8 cellular contexts compared by ENCODE assay signal in genomic region chr12:113222730-113223531, GRCh38. TPM values are rescaled to one million over a fixed set of nuclear protein-coding genes. Genes with fewer than 3 reads are reported as not detected.
DNase-seq lines count a peak whose midpoint lies in the region; ATAC-seq, FAIRE-seq and TF ChIP-seq lines count a peak whose summit lies in the region.

No MANE protein-coding gene starts in this region.

- WGBS in GM12878 (ENCODE audit: insufficient coverage, insufficient replicate concordance, low lambda C conversion rate, missing lambda C conversion rate): 2% methylated on average over 11 of the region's 11 CpGs
- WGBS in spleen, 5 donors: 11 to 16% (median 13%) methylated on average over 11 of the region's 11 CpGs

- peak overlapping the region; percentile 90 for H3K4me3 ChIP-seq in AG10803 (ENCODE audit: low read length)
- H3K4me3 ChIP-seq in GM12878: peak overlapping the region; percentile 89
- peak overlapping the region; percentile 75 to 95 (median 89) for H3K4me3 ChIP-seq in spleen

- POLR2A ChIA-PET in GM12878 (lab: Charles Lee): interaction anchor here (0.6 to 6.7 kb wide), 17 partner anchors 9 to 280 kb away, joined by 3 to 108 read pairs (median 5); partner anchors contain the start of genes DDX54, OAS2, RITA1 and SLC8B1

- DNase-seq in AG10803 (ENCODE audit: low read depth) (peak; percentile 88), GM19239 (ENCODE audit: insufficient read length, low spot score) (no peak), NCI-H748 (lab: John Stamatoyannopoulos, UW; ENCODE audit: unreplicated experiment) (peak; percentile 46), GM12878 (ENCODE audit: low read depth, low spot score) (no peak), spleen (peak; percentile 78), NCI-H1436 treated with DMSO at 0.1 percent for 48 hours (lab: John Stamatoyannopoulos, UW) (no peak)

- no peaks in the 10 kb centered on the region for H3K9me3 ChIP-seq in GM12878 (replicated peaks; ENCODE audit: control insufficient read depth, insufficient read depth, low read length)
- H3K9me3 ChIP-seq in spleen: no peaks in the 10 kb centered on the region

- peaks cover 31% of the 10 kb centered on the region for H3K79me2 ChIP-seq in GM12878 (ENCODE audit: control insufficient read depth, insufficient read depth, low read length)

- peak overlapping the region; percentile 90 for H3K4me2 ChIP-seq in GM12878 (ENCODE audit: control insufficient read depth, insufficient read depth)

- no peak for TF ChIP-seq EP300 in GM12878 (IDR thresholded peaks at IDR 0.05; ENCODE audit: borderline replicate concordance in 1 of 2, control insufficient read depth in 1 of 2, low read depth in 2 of 2, low read length in 2 of 2)

- ATAC-seq in GM12878 (peak; percentile 4; the same call in 2 of the 3 replicates), GM21515 (IDR thresholded peaks at IDR 0.05; ENCODE audit: unreplicated experiment) (no peak)

- CTCF ChIA-PET in GM12878 (lab: Yijun Ruan, JAX): interaction anchor here (0.7 to 2.2 kb wide), 10 partner anchors 10 to 140 kb away, joined by 3 to 11 read pairs (median 4); no protein-coding TSS in a partner anchor

- FAIRE-seq in GM19239 (lab: Jason Lieb, UNC) (peak; percentile 59), GM12878 (lab: Jason Lieb, UNC) (no peak), islet of Langerhans (lab: Jason Lieb, UNC) (peak; percentile 76)

- peaks cover 17% of the 10 kb centered on the region for H3K4me1 ChIP-seq in GM12878 (ENCODE audit: control insufficient read depth, insufficient read depth, low read length)
- peaks cover 28 to 79% (median 58%) of the 10 kb centered on the region in 6 donors for H3K4me1 ChIP-seq in spleen

- peak overlapping the region; percentile 55 for H2AFZ ChIP-seq in GM12878 (ENCODE audit: control insufficient read depth, low read depth, low read length)

- TF ChIP-seq CTCF in AG10803 (conservative IDR thresholded peaks at IDR 0.05; ENCODE audit: low read length): no peak
- no peak for TF ChIP-seq CTCF in GM12878 (IDR thresholded peaks at IDR 0.05 in 2 of 3, conservative IDR thresholded peaks at IDR 0.05 in 1 of 3; ENCODE audit: control insufficient read depth in 2 of 3, extremely low read depth in 1 of 3, insufficient read depth in 1 of 3, low read depth in 3 of 3, low read length in 3 of 3)
- peak in 1 of 11 experiments; percentile 23 for TF ChIP-seq CTCF in spleen (IDR thresholded peaks at IDR 0.05 in 8 of 11, conservative IDR thresholded peaks at IDR 0.05 in 3 of 11)

- H3K9ac ChIP-seq in GM12878 (ENCODE audit: control insufficient read depth, insufficient read depth, low read length): peak overlapping the region; percentile 90

- intact Hi-C loops in GM12878 (cut with micrococcal nuclease; ENCODE audit: unreplicated experiment) (no loop called here), spleen (cut with DNase I; ENCODE audit: low total_unique reads) (no loop called here)

- TF ChIP-seq POLR2A in GM12878 (IDR thresholded peaks at IDR 0.05; ENCODE audit: low read depth, low read length) (no peak), spleen (IDR thresholded peaks at IDR 0.05) (peak in 1 of 3 donors; percentile 16)

- H3K36me3 ChIP-seq in GM12878 (ENCODE audit: control insufficient read depth in 2 of 2, insufficient read depth in 2 of 2, low read length in 1 of 2) (peaks cover 0 to 3% of the 10 kb centered on the region in 2 experiments; a peak in 2 of 4 replicates), spleen (peaks cover 0 to 20% (median 9%) of the 10 kb centered on the region in 6 donors)

- H3K27me3 ChIP-seq in GM12878 (replicated peaks in 1 of 2; ENCODE audit: control insufficient read depth in 2 of 2, insufficient read depth in 2 of 2, low read length in 1 of 2): no peaks in the 10 kb centered on the region
- no peaks in the 10 kb centered on the region for H3K27me3 ChIP-seq in spleen (replicated peaks in 1 of 7)

- SMC1A ChIA-PET in GM12878 (lab: Charles Lee; ENCODE audit: uncharacterized antibody, unreplicated experiment): interaction anchor here (0.6 to 15.7 kb wide), 14 partner anchors 7 to 245 kb away, joined by 3 to 237 read pairs (median 4); partner anchors contain the start of genes OAS2 and RITA1

- H4K20me1 ChIP-seq in GM12878 (ENCODE audit: control insufficient read depth, insufficient read depth): no peaks in the 10 kb centered on the region

- in situ Hi-C loops in GM12878 (cut with MboI): loop anchor here (25.0 kb wide), 1 partner anchor 1786 kb away; no protein-coding TSS in a partner anchor

- peak overlapping the region; percentile 85 for H3K27ac ChIP-seq in GM12878 (ENCODE audit: control insufficient read depth, insufficient read depth)
- peak overlapping the region; percentile 89 to 98 (median 93) for H3K27ac ChIP-seq in spleen

- TSS peak; percentile 70 for BruUV-seq in GM12878 (replicated peaks; lab: Mats Ljungman, UMichigan)

- TF ChIP-seq RAD21 in GM12878 (IDR thresholded peaks at IDR 0.05; ENCODE audit: insufficient read depth, low read depth, low read length): no peak

- RAD21 ChIA-PET in GM12878 (lab: Charles Lee; ENCODE audit: unreplicated experiment): interaction anchor here (0.6 to 4.4 kb wide), 13 partner anchors 9 to 314 kb away, joined by 3 to 51 read pairs (median 5); no protein-coding TSS in a partner anchor

TF ChIP-seq in GM12878, 131 proteins besides CTCF, POLR2A, EP300 and RAD21 (continues in another document):
- TF ChIP-seq ATF3 (IDR thresholded peaks at IDR 0.05; ENCODE audit: borderline replicate concordance, extremely low read depth, low read depth, low read length): no peak
- TF ChIP-seq FOXM1 (IDR thresholded peaks at IDR 0.05; ENCODE audit: low read depth, low read length): no peak
- TF ChIP-seq EED (IDR thresholded peaks at IDR 0.05; ENCODE audit: low read depth): 0 out of 2 replicates have a peak, but pooled peaks have one; percentile 21

RNA-seq across cellular contexts. Expression of gene TPCN1, which starts 1.7 kb away (rescaled TPM):
- total RNA-seq in GM12878 (2013; cell fraction: nucleolus; rRNA removed): 156 and 161 TPM in 2 replicates
- 10.3 and 10.4 TPM in 2 replicates for total RNA-seq in GM12878 (2014; rRNA removed)
- total RNA-seq in GM12878 (2014; rRNA removed; fragmentation: Illumina TruSeq; extraction: Trizol): 7.0 and 8.0 TPM in 2 replicates
- 26.6 and 30.9 TPM in 2 replicates for total RNA-seq in GM12878 (2021)
- polyA plus RNA-seq in GM12878 (2011; ENCODE audit: low read depth): 12.0 TPM
- polyA plus RNA-seq in GM12878 (2011; rRNA removed): 12.8 and 21.7 TPM in 2 replicates
- 17.4 and 21.0 TPM in 2 replicates for polyA plus RNA-seq in GM12878 (2011; cell fraction: cytosol; rRNA removed)
- polyA plus RNA-seq in GM12878 (2011; cell fraction: nucleus; rRNA removed): 204 and 236 TPM in 2 replicates
- polyA plus RNA-seq in GM12878 (2012): 27.0 and 35.5 TPM in 2 replicates
- polyA plus RNA-seq in GM12878 (2014; fragmentation: Illumina TruSeq; extraction: Trizol): 8.3 and 17.1 TPM in 2 replicates
- 1 to 10 TPM in 1 of 2 experiments, under 1 TPM in 1; 0.79 to 1.0 TPM for polyA plus RNA-seq in GM12878 (2014; fragmentation: Nextera tagmentation; extraction: Ambion mirVana)
- 24.4 and 26.4 TPM in 2 replicates for polyA plus RNA-seq in GM12878 (2014; rRNA removed)
- polyA plus RNA-seq in GM12878 (2016; fragmentation: Nextera tagmentation; extraction: Ambion mirVana): 10 to 100 TPM; 22.6 to 24.8 TPM
- polyA minus RNA-seq in GM12878 (2011; rRNA and poly(A)+ RNA removed): 24.0 and 34.6 TPM in 2 replicates
- 12.4 and 20.2 TPM in 2 replicates for polyA minus RNA-seq in GM12878 (2011; cell fraction: cytosol; rRNA and poly(A)+ RNA removed)
- 41.8 and 67.3 TPM in 2 replicates for polyA minus RNA-seq in GM12878 (2011; cell fraction: nucleus; rRNA and poly(A)+ RNA removed)
- total RNA-seq in spleen: 10 to 100 TPM; 44.6 to 90.1 (median 51.9) TPM
- 10 to 100 TPM; 15.5 to 28.9 (median 27.8) TPM for polyA plus RNA-seq in spleen

RNA-seq across cellular contexts. Expression of gene RITA1, which starts 37.4 kb away (rescaled TPM):
- total RNA-seq in GM12878 (2013; cell fraction: nucleolus; rRNA removed): 37.9 and 38.4 TPM in 2 replicates
- total RNA-seq in GM12878 (2014; rRNA removed) (32.8 and 39.6 TPM in 2 replicates), GM12878 (2014; rRNA removed; fragmentation: Illumina TruSeq; extraction: Trizol) (16.3 and 18.9 TPM in 2 replicates), GM12878 (2021) (29.2 and 31.4 TPM in 2 replicates), spleen (10 to 100 TPM; 11.1 to 15.6 (median 11.9) TPM)
- 24.5 TPM for polyA plus RNA-seq in GM12878 (2011; ENCODE audit: low read depth)
- polyA plus RNA-seq in GM12878 (2011; rRNA removed) (15.2 and 19.9 TPM in 2 replicates), GM12878 (2014; fragmentation: Illumina TruSeq; extraction: Trizol) (5.3 and 13.7 TPM in 2 replicates), GM12878 (2014; fragmentation: Nextera tagmentation; extraction: Ambion mirVana) (1 to 10 TPM; 2.3 to 6.4 TPM), GM12878 (2014; rRNA removed) (27.3 and 29.8 TPM in 2 replicates), GM12878 (2016; fragmentation: Nextera tagmentation; extraction: Ambion mirVana) (10 to 100 TPM; 37.4 to 39.9 TPM), spleen (10 to 100 TPM in 2 of 3 donors, 1 to 10 TPM in 1; 9.0 to 15.5 (median 13.0) TPM)
- polyA plus RNA-seq in GM12878 (2011; cell fraction: cytosol; rRNA removed): 29.9 and 37.4 TPM in 2 replicates
- polyA plus RNA-seq in GM12878 (2011; cell fraction: nucleus; rRNA removed): 20.2 and 21.3 TPM in 2 replicates
- 16.1 and 17.4 TPM in 2 replicates for polyA plus RNA-seq in GM12878 (2012)
- polyA minus RNA-seq in GM12878 (2011; rRNA and poly(A)+ RNA removed): 13.3 and 30.4 TPM in 2 replicates
- polyA minus RNA-seq in GM12878 (2011; cell fraction: cytosol; rRNA and poly(A)+ RNA removed): 9.5 and 9.9 TPM in 2 replicates
- polyA minus RNA-seq in GM12878 (2011; cell fraction: nucleus; rRNA and poly(A)+ RNA removed): 10.6 and 25.4 TPM in 2 replicates

RNA-seq across cellular contexts. Expression of gene DDX54, which starts 37.7 kb away (rescaled TPM):
- 71.0 and 82.8 TPM in 2 replicates for total RNA-seq in GM12878 (2013; cell fraction: nucleolus; rRNA removed)
- total RNA-seq in GM12878 (2014; rRNA removed) (44.3 and 58.9 TPM in 2 replicates), GM12878 (2014; rRNA removed; fragmentation: Illumina TruSeq; extraction: Trizol) (24.7 and 28.8 TPM in 2 replicates), GM12878 (2021) (94.6 and 115 TPM in 2 replicates), spleen (10 to 100 TPM; 44.4 to 73.1 (median 59.8) TPM)
- 14.3 TPM for polyA plus RNA-seq in GM12878 (2011; ENCODE audit: low read depth)
- polyA plus RNA-seq in GM12878 (2011; rRNA removed) (37.5 and 73.2 TPM in 2 replicates), GM12878 (2014; fragmentation: Illumina TruSeq; extraction: Trizol) (6.2 and 27.9 TPM in 2 replicates), GM12878 (2014; fragmentation: Nextera tagmentation; extraction: Ambion mirVana) (1 to 10 TPM; 1.9 to 8.6 TPM), GM12878 (2014; rRNA removed) (53.7 and 67.0 TPM in 2 replicates), GM12878 (2016; fragmentation: Nextera tagmentation; extraction: Ambion mirVana) (10 to 100 TPM; 69.7 to 71.9 TPM), spleen (10 to 100 TPM; 47.9 to 80.3 (median 69.9) TPM)
- polyA plus RNA-seq in GM12878 (2011; cell fraction: cytosol; rRNA removed): 85.9 and 87.1 TPM in 2 replicates
- 94.1 and 163 TPM in 2 replicates for polyA plus RNA-seq in GM12878 (2011; cell fraction: nucleus; rRNA removed)
- 43.7 and 47.2 TPM in 2 replicates for polyA plus RNA-seq in GM12878 (2012)
- polyA minus RNA-seq in GM12878 (2011; rRNA and poly(A)+ RNA removed): 43.9 and 84.0 TPM in 2 replicates
- polyA minus RNA-seq in GM12878 (2011; cell fraction: cytosol; rRNA and poly(A)+ RNA removed): 28.2 and 42.1 TPM in 2 replicates
- polyA minus RNA-seq in GM12878 (2011; cell fraction: nucleus; rRNA and poly(A)+ RNA removed): 34.2 and 48.4 TPM in 2 replicates

Comparison
In these comparisons a context has a peak if more than half of its experiments do, and no peak if none do; other contexts are left out.
1. DNase-seq: peak in AG10803 (single experiment), NCI-H748 (single experiment) and spleen (single experiment); none in GM19239 (single experiment), GM12878 (single experiment) and NCI-H1436 treated with DMSO at 0.1 percent for 48 hours (single experiment).
2. Peak in every context shown above with its lines, with median percentiles within 50 percentile points of each other: H3K4me3 ChIP-seq.